In genomic region chr17:40343126-40344119, GRCh38 we compare ENCODE assay signal across 1 cellular context.
A peak's percentile ranks its signal among the peaks of the same experiment; 100 is the strongest.
TF ChIP-seq lines count a peak whose summit lies in the region.

No MANE protein-coding gene starts in this region.

TF ChIP-seq in GM12878, 131 proteins besides CTCF, POLR2A, EP300 and RAD21:
- TF ChIP-seq EED (IDR thresholded peaks at IDR 0.05; ENCODE audit: low read depth) (peak; percentile 21; the same call in 1 of the 2 replicates), RAD51 (IDR thresholded peaks at IDR 0.05) (no peak), RELA (IDR thresholded peaks at IDR 0.05; ENCODE audit: borderline replicate concordance, partially characterized antibody) (no peak), PRDM15 (CRISPR knock-in tag; IDR thresholded peaks at IDR 0.05) (no peak), EGR1 (IDR thresholded peaks at IDR 0.05; ENCODE audit: borderline replicate concordance in 1 of 2, low read depth in 2 of 2, low read length in 2 of 2) (no peak), KDM1A (IDR thresholded peaks at IDR 0.05; ENCODE audit: borderline replicate concordance) (no peak), CREM (IDR thresholded peaks at IDR 0.05; ENCODE audit: low read depth) (0 out of 2 replicates have a peak, but pooled peaks have one; percentile 20), MTA3 (IDR thresholded peaks at IDR 0.05; ENCODE audit: borderline replicate concordance, low read length) (no peak), CHD2 (IDR thresholded peaks at IDR 0.05; ENCODE audit: borderline replicate concordance, low read depth, low read length) (no peak), CREB1 (IDR thresholded peaks at IDR 0.05; ENCODE audit: low read depth) (0 out of 2 replicates have a peak, but pooled peaks have one; percentile 10), TBL1XR1 (IDR thresholded peaks at IDR 0.05; ENCODE audit: low read depth, low read length) (no peak), ESRRA (IDR thresholded peaks at IDR 0.05; ENCODE audit: low read length) (no peak), YBX1 (IDR thresholded peaks at IDR 0.05) (no peak), LARP7 (IDR thresholded peaks at IDR 0.05) (no peak), KLF5 (IDR thresholded peaks at IDR 0.05; ENCODE audit: partially characterized antibody) (no peak), DPF2 (IDR thresholded peaks at IDR 0.05) (no peak)
